Comparison of ENCODE assay signal across 10 cellular contexts in genomic region chr11:128886401-128887119, GRCh38. TPM values are rescaled to one million over a fixed set of nuclear protein-coding genes. Genes with fewer than 3 reads are reported as not detected.
DNase-seq lines count a peak whose midpoint lies in the region; ATAC-seq and TF ChIP-seq lines count a peak whose summit lies in the region.
"Had no signal": no experiment of that assay in that cellular context is flagged by ENCODE, and none has a peak within 500 bp of the region (broad histone marks: within the 10 kb centered on the region; RNA-seq: fewer than 3 reads in every experiment).

No MANE protein-coding gene starts in this region.

- H3K36me3 ChIP-seq in liver (ENCODE audit: control insufficient read depth in 4 of 4, insufficient read depth in 3 of 4, low read depth in 1 of 4, low read length in 3 of 4): no peaks in the 10 kb centered on the region

- peak; percentile 50 to 56 for TF ChIP-seq RAD21 in liver (IDR thresholded peaks at IDR 0.05)

- 56% methylated on average over 5 of the region's 5 CpGs for WGBS in liver

- H3K27ac ChIP-seq in VCaP: no peak overlapping the region
- H3K27ac ChIP-seq in liver (ENCODE audit: low read depth in 1 of 2, low read length in 2 of 2): no peak overlapping the region

- ATAC-seq in HG03045 (IDR thresholded peaks at IDR 0.05; ENCODE audit: unreplicated experiment): no peak

- peak; percentile 50 for DNase-seq in ELF-1 (ENCODE audit: low read depth, low spot score)
- peak; percentile 38 for DNase-seq in KBM-7
- no peak for DNase-seq in T-helper 1 cell
- no peak for DNase-seq in NOMO-1 treated with dmso at 0.1 percent for 144 hours (lab: John Stamatoyannopoulos, UW; ENCODE audit: unreplicated experiment)
- no peak for DNase-seq in 8988T
- DNase-seq: amniotic stem cell had no signal

- no peak overlapping the region for H3K9ac ChIP-seq in liver (ENCODE audit: low read depth in 1 of 2, low read length in 2 of 2)

- H3K9me3 ChIP-seq in liver (ENCODE audit: control insufficient read depth in 4 of 4, low read length in 3 of 4): no peaks in the 10 kb centered on the region

- TF ChIP-seq CTCF in VCaP (conservative IDR thresholded peaks at IDR 0.05): peak; percentile 82
- peak; percentile 11 for TF ChIP-seq CTCF in liver (IDR thresholded peaks at IDR 0.05; ENCODE audit: low read depth, low read length, missing input control)

- no peak overlapping the region for H3K4me3 ChIP-seq in liver (ENCODE audit: low read depth in 1 of 3, low read length in 3 of 3)

- peaks cover 5 to 13% (median 8%) of the 10 kb centered on the region in 4 donors for H3K4me1 ChIP-seq in liver (ENCODE audit: control insufficient read depth in 4 of 4, insufficient read depth in 4 of 4, low read length in 3 of 4)

- in situ Hi-C loops in KBM-7 (cut with MboI; ENCODE audit: low pct_unique_long_range_greater_than_20kb, low sequenced_read_pairs): loop anchor here (10.0 kb wide), 1 partner anchor 68 kb away; no protein-coding TSS in a partner anchor

- H3K27me3 ChIP-seq in liver (ENCODE audit: control insufficient read depth in 4 of 4, insufficient read depth in 4 of 4, low read length in 3 of 4): no peaks in the 10 kb centered on the region

TF ChIP-seq in liver, 16 proteins besides CTCF, POLR2A, EP300 and RAD21:
- TF ChIP-seq FOXA1 (IDR thresholded peaks at IDR 0.05): no peak
- TF ChIP-seq, protein P1, sequence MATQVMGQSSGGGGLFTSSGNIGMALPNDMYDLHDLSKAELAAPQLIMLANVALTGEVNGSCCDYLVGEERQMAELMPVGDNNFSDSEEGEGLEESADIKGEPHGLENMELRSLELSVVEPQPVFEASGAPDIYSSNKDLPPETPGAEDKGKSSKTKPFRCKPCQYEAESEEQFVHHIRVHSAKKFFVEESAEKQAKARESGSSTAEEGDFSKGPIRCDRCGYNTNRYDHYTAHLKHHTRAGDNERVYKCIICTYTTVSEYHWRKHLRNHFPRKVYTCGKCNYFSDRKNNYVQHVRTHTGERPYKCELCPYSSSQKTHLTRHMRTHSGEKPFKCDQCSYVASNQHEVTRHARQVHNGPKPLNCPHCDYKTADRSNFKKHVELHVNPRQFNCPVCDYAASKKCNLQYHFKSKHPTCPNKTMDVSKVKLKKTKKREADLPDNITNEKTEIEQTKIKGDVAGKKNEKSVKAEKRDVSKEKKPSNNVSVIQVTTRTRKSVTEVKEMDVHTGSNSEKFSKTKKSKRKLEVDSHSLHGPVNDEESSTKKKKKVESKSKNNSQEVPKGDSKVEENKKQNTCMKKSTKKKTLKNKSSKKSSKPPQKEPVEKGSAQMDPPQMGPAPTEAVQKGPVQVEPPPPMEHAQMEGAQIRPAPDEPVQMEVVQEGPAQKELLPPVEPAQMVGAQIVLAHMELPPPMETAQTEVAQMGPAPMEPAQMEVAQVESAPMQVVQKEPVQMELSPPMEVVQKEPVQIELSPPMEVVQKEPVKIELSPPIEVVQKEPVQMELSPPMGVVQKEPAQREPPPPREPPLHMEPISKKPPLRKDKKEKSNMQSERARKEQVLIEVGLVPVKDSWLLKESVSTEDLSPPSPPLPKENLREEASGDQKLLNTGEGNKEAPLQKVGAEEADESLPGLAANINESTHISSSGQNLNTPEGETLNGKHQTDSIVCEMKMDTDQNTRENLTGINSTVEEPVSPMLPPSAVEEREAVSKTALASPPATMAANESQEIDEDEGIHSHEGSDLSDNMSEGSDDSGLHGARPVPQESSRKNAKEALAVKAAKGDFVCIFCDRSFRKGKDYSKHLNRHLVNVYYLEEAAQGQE (IDR thresholded peaks at IDR 0.05): no peak
- TF ChIP-seq FOXA2 (IDR thresholded peaks at IDR 0.05): no peak
- TF ChIP-seq MAX (IDR thresholded peaks at IDR 0.05): no peak
- no peak for TF ChIP-seq HNF4A (conservative IDR thresholded peaks at IDR 0.05)
- no peak for TF ChIP-seq EGR1 (IDR thresholded peaks at IDR 0.05; ENCODE audit: low read depth in 2 of 2)
- TF ChIP-seq, protein P2, sequence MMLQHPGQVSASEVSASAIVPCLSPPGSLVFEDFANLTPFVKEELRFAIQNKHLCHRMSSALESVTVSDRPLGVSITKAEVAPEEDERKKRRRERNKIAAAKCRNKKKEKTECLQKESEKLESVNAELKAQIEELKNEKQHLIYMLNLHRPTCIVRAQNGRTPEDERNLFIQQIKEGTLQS (IDR thresholded peaks at IDR 0.05): no peak
- TF ChIP-seq NR2F2 (IDR thresholded peaks at IDR 0.05): no peak
- no peak for TF ChIP-seq YY1 (IDR thresholded peaks at IDR 0.05)
- no peak for TF ChIP-seq RXRA (IDR thresholded peaks at IDR 0.05)
- TF ChIP-seq HNF4G (IDR thresholded peaks at IDR 0.05): no peak
- no peak for TF ChIP-seq GABPA (IDR thresholded peaks at IDR 0.05 in 1 of 2, conservative IDR thresholded peaks at IDR 0.05 in 1 of 2)

RNA-seq across cellular contexts. Expression of gene KCNJ5, which starts 4.6 kb away (rescaled TPM):
- total RNA-seq in liver: under 1 TPM; 0.05 to 0.08 TPM
- under 1 TPM; 0.04 to 0.08 TPM for polyA plus RNA-seq in liver

RNA-seq across cellular contexts. Expression of gene KCNJ1, which starts 19.5 kb away (rescaled TPM):
- total RNA-seq in liver: under 1 TPM in 1 of 2 donors, not detected in 1; 0.23 TPM
- polyA plus RNA-seq in liver: under 1 TPM in 1 of 2 donors, not detected in 1; 0.14 TPM

RNA-seq across cellular contexts. Expression of gene TP53AIP1, which starts 56.1 kb away (rescaled TPM):
- total RNA-seq in liver: under 1 TPM in 1 of 2 donors, not detected in 1; 0.08 TPM
- polyA plus RNA-seq in liver: not detected
- total RNA-seq: mononuclear cell had no signal

Comparison
In these comparisons a context has a peak if more than half of its experiments do, and no peak if none do; other contexts are left out.
1. DNase-seq: peak in ELF-1 (single experiment) and KBM-7 (single experiment); none in T-helper 1 cell (0 of 5), NOMO-1 treated with dmso at 0.1 percent for 144 hours (single experiment) and 8988T (single experiment).